9 cellular contexts compared by ENCODE assay signal in genomic region chr3:156664285-156665178, GRCh38. TPM values are rescaled to one million over a fixed set of nuclear protein-coding genes. Genes with fewer than 3 reads are reported as not detected.
A peak's percentile ranks its signal among the peaks of the same experiment; 100 is the strongest.
DNase-seq lines count a peak whose midpoint lies in the region; ATAC-seq and TF ChIP-seq lines count a peak whose summit lies in the region.
"Had no signal": no experiment of that assay in that cellular context is flagged by ENCODE, and none has a peak within 500 bp of the region (broad histone marks: within the 10 kb centered on the region; RNA-seq: fewer than 3 reads in every experiment).

No MANE protein-coding gene starts in this region.

- no peaks in the 10 kb centered on the region for H3K36me3 Mint-ChIP-seq in CD4-positive, CD25-positive, alpha-beta regulatory T cell
- H3K36me3 Mint-ChIP-seq in activated naive CD8-positive, alpha-beta T cell = peaks cover 2% of the 10 kb centered on the region
- H3K36me3 Mint-ChIP-seq in progenitor cell of endocrine pancreas (ENCODE audit: insufficient read depth) = no peaks in the 10 kb centered on the region

- no peak for TF ChIP-seq CTCF in progenitor cell of endocrine pancreas (IDR thresholded peaks at IDR 0.05; ENCODE audit: unreplicated experiment)

- peaks cover 3% of the 10 kb centered on the region for H3K27me3 Mint-ChIP-seq in CD4-positive, CD25-positive, alpha-beta regulatory T cell
- H3K27me3 Mint-ChIP-seq in activated naive CD8-positive, alpha-beta T cell = no peaks in the 10 kb centered on the region
- H3K27me3 Mint-ChIP-seq in progenitor cell of endocrine pancreas = no peaks in the 10 kb centered on the region

- ATAC-seq in CD4-positive, CD25-positive, alpha-beta regulatory T cell (ENCODE audit: low read depth in 2 of 2) = peak; percentile 76 to 83
- ATAC-seq in GM19328 (IDR thresholded peaks at IDR 0.05; ENCODE audit: unreplicated experiment) = peak; percentile 76
- ATAC-seq in HG03095 (IDR thresholded peaks at IDR 0.05; ENCODE audit: unreplicated experiment) = peak; percentile 74

- H3K4me1 Mint-ChIP-seq in CD4-positive, CD25-positive, alpha-beta regulatory T cell = peaks cover 32 to 65% (median 46%) of the 10 kb centered on the region in 4 donors
- peaks cover 32% of the 10 kb centered on the region for H3K4me1 Mint-ChIP-seq in activated naive CD8-positive, alpha-beta T cell (ENCODE audit: low read depth)
- H3K4me1 Mint-ChIP-seq in progenitor cell of endocrine pancreas (ENCODE audit: low read depth) = peaks cover 12% of the 10 kb centered on the region

- no peaks in the 10 kb centered on the region for H3K9me3 Mint-ChIP-seq in CD4-positive, CD25-positive, alpha-beta regulatory T cell
- H3K9me3 Mint-ChIP-seq in activated naive CD8-positive, alpha-beta T cell (ENCODE audit: low read depth) = no peaks in the 10 kb centered on the region
- no peaks in the 10 kb centered on the region for H3K9me3 Mint-ChIP-seq in progenitor cell of endocrine pancreas (ENCODE audit: low read depth)

- H3K27ac ChIP-seq in CD4-positive, CD25-positive, alpha-beta regulatory T cell (ENCODE audit: insufficient read depth, low read length, poor library complexity, severe bottlenecking) = peak overlapping the region; percentile 70

- H3K27ac Mint-ChIP-seq in CD4-positive, CD25-positive, alpha-beta regulatory T cell = peak overlapping the region; percentile 51 to 93 (median 61)
- peak overlapping the region; percentile 68 for H3K27ac Mint-ChIP-seq in activated naive CD8-positive, alpha-beta T cell
- H3K27ac Mint-ChIP-seq in progenitor cell of endocrine pancreas = no peak overlapping the region

- H3K36me3 ChIP-seq in CD4-positive, CD25-positive, alpha-beta regulatory T cell (ENCODE audit: control insufficient read depth, insufficient read depth, low read length) = no peaks in the 10 kb centered on the region

- peak overlapping the region; percentile 63 to 76 (median 70) for H3K4me3 Mint-ChIP-seq in CD4-positive, CD25-positive, alpha-beta regulatory T cell
- peak overlapping the region; percentile 38 for H3K4me3 Mint-ChIP-seq in activated naive CD8-positive, alpha-beta T cell
- no peak overlapping the region for H3K4me3 Mint-ChIP-seq in progenitor cell of endocrine pancreas (ENCODE audit: low read depth)

- peak overlapping the region; percentile 67 for H3K4me3 ChIP-seq in CD4-positive, CD25-positive, alpha-beta regulatory T cell (ENCODE audit: low read depth, low read length)

- no peaks in the 10 kb centered on the region for H3K27me3 ChIP-seq in CD4-positive, CD25-positive, alpha-beta regulatory T cell (ENCODE audit: control insufficient read depth, insufficient read depth, low read length)

- H3K9me3 ChIP-seq in CD4-positive, CD25-positive, alpha-beta regulatory T cell (ENCODE audit: control insufficient read depth in 2 of 2, low read length in 2 of 2) = no peaks in the 10 kb centered on the region

- peak in 2 of 3 donors; percentile 50 to 81 for DNase-seq in CD4-positive, CD25-positive, alpha-beta regulatory T cell
- no peak for DNase-seq in stimulated activated CD4-positive, alpha-beta T cell treated with anti-CD3 and anti-CD28 coated beads, Interleukin-1b, Interleukin-23, amount 100 ng/mL, for 48 hours
- DNase-seq in progenitor cell of endocrine pancreas (ENCODE audit: low spot score, unreplicated experiment) = no peak
- no peak for DNase-seq in GM19240 (ENCODE audit: insufficient read length, low spot score)
- no peak for DNase-seq in DMS 273 (lab: John Stamatoyannopoulos, UW; ENCODE audit: unreplicated experiment)
- DNase-seq: NCI-H1092 treated with DMSO at 0.1 percent for 48 hours had no signal

- peaks cover 44% of the 10 kb centered on the region for H3K4me1 ChIP-seq in CD4-positive, CD25-positive, alpha-beta regulatory T cell (ENCODE audit: control insufficient read depth, insufficient read depth, low read length, poor library complexity, severe bottlenecking)

RNA-seq across cellular contexts. Expression of gene TIPARP, which starts 9.9 kb away (rescaled TPM):
- 120 TPM for total RNA-seq in CD4-positive, CD25-positive, alpha-beta regulatory T cell
- 10 to 100 TPM; 11.5 to 24.2 (median 19.5) TPM for polyA plus RNA-seq in CD4-positive, CD25-positive, alpha-beta regulatory T cell
- total RNA-seq in progenitor cell of endocrine pancreas = 32.1 and 38.6 TPM in 2 replicates

Comparison
In these comparisons a context has a peak if more than half of its experiments do, and no peak if none do; other contexts are left out.
1. DNase-seq: peak in CD4-positive, CD25-positive, alpha-beta regulatory T cell (2 of 3); none in stimulated activated CD4-positive, alpha-beta T cell treated with anti-CD3 and anti-CD28 coated beads, Interleukin-1b, Interleukin-23, amount 100 ng/mL, for 48 hours (single experiment), progenitor cell of endocrine pancreas (single experiment), GM19240 (single experiment) and DMS 273 (single experiment).
2. Peak in every context shown above with its lines, with median percentiles within 50 percentile points of each other: ATAC-seq.